ENCODE assay signal across 10 cellular contexts in genomic region chr2:95509408-95509807, GRCh38. TPM values are rescaled to one million over a fixed set of nuclear protein-coding genes. Genes with fewer than 3 reads are reported as not detected.
"Had no signal": no experiment of that assay in that cellular context is flagged by ENCODE, and none has a peak within 500 bp of the region (broad histone marks: within the 10 kb centered on the region; RNA-seq: fewer than 3 reads in every experiment).

No MANE protein-coding gene starts in this region.

- DNase-seq: IMR-90, KBM-7, KG1 had no signal

- ATAC-seq: HepG2 had no signal

- FAIRE-seq: HepG2, HTR-8/SVneo had no signal

- H3K27ac ChIP-seq: HL-60, KMS-11 had no signal

- H3K4me2 ChIP-seq: KMS-11 had no signal

- H3K9ac ChIP-seq: KMS-11 had no signal

RNA-seq across cellular contexts. Expression of gene TRIM43B, which starts 24.9 kb away (rescaled TPM):
- total RNA-seq: HepG2, HT-29, HT1080, IMR-90 had no signal
- polyA plus RNA-seq: HepG2, IgD-negative memory B cell, IMR-90 had no signal
